Comparison of ENCODE assay signal across 15 cellular contexts in genomic region chr18:70295633-70296188, GRCh38. TPM values are rescaled to one million over a fixed set of nuclear protein-coding genes. Genes with fewer than 3 reads are reported as not detected.
DNase-seq lines count a peak whose midpoint lies in the region; ATAC-seq, FAIRE-seq and TF ChIP-seq lines count a peak whose summit lies in the region.
"Had no signal": no experiment of that assay in that cellular context is flagged by ENCODE, and none has a peak within 500 bp of the region (broad histone marks: within the 10 kb centered on the region; RNA-seq: fewer than 3 reads in every experiment).

No MANE protein-coding gene starts in this region.

- H3K4me3 ChIP-seq in K562 (no peak overlapping the region), right atrium auricular region (no peak overlapping the region)
- H3K4me3 ChIP-seq: suprapubic skin had no signal

- TF ChIP-seq POLR2A in K562 (conservative IDR thresholded peaks at IDR 0.05) = no peak

- DNase-seq in Right ventricle myocardium superior = no peak
- no peak for DNase-seq in left cardiac atrium
- no peak for DNase-seq in K562 (ENCODE audit: extremely low read depth in 1 of 4, low spot score in 3 of 4)
- DNase-seq in right atrium auricular region (ENCODE audit: low spot score) = no peak
- DNase-seq in activated naive CD4-positive, alpha-beta T cell treated with Interleukin-2 at 50 U/mL for 16 hours = no peak
- no peak for DNase-seq in hepatic stellate cell (ENCODE audit: low spot score)
- DNase-seq in LoVo (ENCODE audit: low spot score) = no peak
- DNase-seq: activated CD4-positive, alpha-beta T cell treated with anti-CD3 and anti-CD28 coated beads for 48 hours; activated T-cell treated with anti-CD3 and anti-CD28 coated beads for 4 hours; kidney glomerular epithelial cell; MM.1S; NCI-H2081 had no signal

- no peak overlapping the region for H3K9ac ChIP-seq in K562 (ENCODE audit: insufficient read depth in 1 of 2, low read depth in 2 of 2, low read length in 2 of 2)

- H4K20me1 ChIP-seq in K562 (replicated peaks; ENCODE audit: control insufficient read depth, insufficient read depth, low read length) = peaks cover 8% of the 10 kb centered on the region

- H3K4me1 ChIP-seq in K562 (replicated peaks in 1 of 2; ENCODE audit: control insufficient read depth in 2 of 2, insufficient read depth in 2 of 2, low read length in 2 of 2) (peaks cover 7 to 26% of the 10 kb centered on the region in 2 experiments; a peak in 4 of 5 replicates), right atrium auricular region (peaks cover 0 to 82% of the 10 kb centered on the region in 2 donors)

- POLR2A ChIA-PET in K562 (lab: Yijun Ruan, JAX) = interaction anchor here (0.8 kb wide), 1 partner anchor 87 kb away, joined by 3 read pairs; no protein-coding TSS in a partner anchor

- intact Hi-C loops in Right ventricle myocardium superior (cut with DNase I) (no loop called here), left cardiac atrium (cut with DNase I) (loop anchor here in 1 of 2 donors (10.0 kb wide), 1 partner anchor 129 kb away; no protein-coding TSS in a partner anchor), K562 (cut with micrococcal nuclease) (loop anchor here (5.0 to 10.0 kb wide), 2 partner anchors 69 to 88 kb away; partner anchors contain the start of gene RTTN)

- no peak overlapping the region for H2AFZ ChIP-seq in K562 (ENCODE audit: low read depth, low read length)

- peak overlapping the region; percentile 82 for H3K4me2 ChIP-seq in K562 (ENCODE audit: insufficient read depth, low read length)

- H3K27me3 ChIP-seq in K562 (ENCODE audit: control insufficient read depth in 2 of 2, insufficient read depth in 2 of 2, low read length in 2 of 2) (no peaks in the 10 kb centered on the region), right atrium auricular region (no peaks in the 10 kb centered on the region)
- H3K27me3 ChIP-seq: suprapubic skin had no signal

- WGBS in K562 (ENCODE audit: insufficient coverage, low coverage, missing lambda C conversion rate) = 18% methylated on average over 7 of the region's 7 CpGs

- BruUV-seq in K562 (replicated peaks; lab: Mats Ljungman, UMichigan) = no TSS peak

- TF ChIP-seq EP300 in K562 (IDR thresholded peaks at IDR 0.05; ENCODE audit: low read length) = no peak

- CTCF ChIA-PET in K562 (lab: Yijun Ruan, JAX; ENCODE audit: low intra/inter-chr PET ratio) = no interaction called here

- H3K9me1 ChIP-seq in K562 (ENCODE audit: control insufficient read depth, insufficient read depth, low read length) = no peaks in the 10 kb centered on the region

- in situ Hi-C loops in K562 (cut with MboI) = no loop called here

- H3K36me3 ChIP-seq in K562 (ENCODE audit: control insufficient read depth, insufficient read depth, low read length) (no peaks in the 10 kb centered on the region; the same call in 2 of the 3 replicates), right atrium auricular region (no peaks in the 10 kb centered on the region)
- H3K36me3 ChIP-seq: suprapubic skin had no signal

- peak overlapping the region; percentile 65; the same call in 1 of the 3 replicates for H3K27ac ChIP-seq in K562 (ENCODE audit: extremely low read depth, low read depth, low read length)
- H3K27ac ChIP-seq in right atrium auricular region = peak overlapping the region; percentile 37 to 90
- peak overlapping the region; percentile 4 for H3K27ac ChIP-seq in temporal lobe (ENCODE audit: low read depth, low read length)
- H3K27ac ChIP-seq: suprapubic skin had no signal

- ATAC-seq in Right ventricle myocardium superior (ENCODE audit: poor library complexity) (peak; percentile 16), left cardiac atrium (no peak), K562 (peak; percentile 11; the same call in 2 of the 3 replicates)

- H3K79me2 ChIP-seq in K562 (ENCODE audit: control insufficient read depth, insufficient read depth, low read length) = peaks cover 96% of the 10 kb centered on the region

- H3K9me3 ChIP-seq in K562 (replicated peaks; ENCODE audit: control insufficient read depth, insufficient read depth, low read depth, low read length) (no peaks in the 10 kb centered on the region), right atrium auricular region (no peaks in the 10 kb centered on the region)
- H3K9me3 ChIP-seq: suprapubic skin had no signal

- no peak for TF ChIP-seq CTCF in K562 (IDR thresholded peaks at IDR 0.05 in 2 of 3, conservative IDR thresholded peaks at IDR 0.05 in 1 of 3; ENCODE audit: insufficient read depth in 2 of 3, low read depth in 1 of 3, low read length in 3 of 3)
- TF ChIP-seq CTCF in right atrium auricular region (IDR thresholded peaks at IDR 0.05) = no peak

- TF ChIP-seq RAD21 in K562 (CRISPR knock-in tag; conservative IDR thresholded peaks at IDR 0.05 in 1 of 2, IDR thresholded peaks at IDR 0.05 in 1 of 2) = no peak

- no peak for FAIRE-seq in K562 (lab: Jason Lieb, UNC)
- FAIRE-seq: G401.6 had no signal

TF ChIP-seq in K562, 482 proteins besides CTCF, POLR2A, EP300 and RAD21 (continues in another document):
- TF ChIP-seq KDM5B (IDR thresholded peaks at IDR 0.05; ENCODE audit: insufficient replicate concordance, low read depth, low read length) = no peak
- no peak for TF ChIP-seq SAFB2 (IDR thresholded peaks at IDR 0.05; ENCODE audit: borderline replicate concordance, low read depth, low read length, severe bottlenecking)
- no peak for TF ChIP-seq BHLHE40 (IDR thresholded peaks at IDR 0.05; ENCODE audit: low read length)
- no peak for TF ChIP-seq ZNF134 (CRISPR knock-in tag; conservative IDR thresholded peaks at IDR 0.05)
- TF ChIP-seq ESRRB (CRISPR knock-in tag; IDR thresholded peaks at IDR 0.05; ENCODE audit: borderline replicate concordance) = no peak
- TF ChIP-seq ZNF24 (IDR thresholded peaks at IDR 0.05) = no peak
- TF ChIP-seq ZNF586 (CRISPR knock-in tag; conservative IDR thresholded peaks at IDR 0.05) = no peak
- no peak for TF ChIP-seq GMEB1 (CRISPR knock-in tag; IDR thresholded peaks at IDR 0.05)
- no peak for TF ChIP-seq KLF13 (tag; IDR thresholded peaks at IDR 0.05; ENCODE audit: borderline replicate concordance, low read depth)
- TF ChIP-seq STAG1 (CRISPR knock-in tag; IDR thresholded peaks at IDR 0.05; ENCODE audit: borderline replicate concordance) = no peak
- TF ChIP-seq MTA3 (IDR thresholded peaks at IDR 0.05; ENCODE audit: borderline replicate concordance) = no peak
- TF ChIP-seq ZNF431 (CRISPR knock-in tag; IDR thresholded peaks at IDR 0.05) = no peak
- TF ChIP-seq ZNF699 (CRISPR knock-in tag; IDR thresholded peaks at IDR 0.05; ENCODE audit: insufficient replicate concordance) = no peak
- no peak for TF ChIP-seq HOXB6 (CRISPR knock-in tag; IDR thresholded peaks at IDR 0.05; ENCODE audit: borderline replicate concordance)
- no peak for TF ChIP-seq ZNF444 (CRISPR knock-in tag; IDR thresholded peaks at IDR 0.05)
- TF ChIP-seq ZNF140 (CRISPR knock-in tag; IDR thresholded peaks at IDR 0.05) = no peak

RNA-seq across cellular contexts. Expression of gene SOCS6, which starts 6.9 kb away (rescaled TPM):
- total RNA-seq in Right ventricle myocardium superior (22.4 TPM), left cardiac atrium (10 to 100 TPM; 15.4 to 16.5 TPM), K562 (2014; rRNA removed) (3.2 and 3.3 TPM in 2 replicates), K562 (2014; rRNA removed; fragmentation: Illumina TruSeq; extraction: Trizol) (5.7 and 7.2 TPM in 2 replicates), K562 (2015; rRNA removed; fragmentation: Illumina TruSeq; extraction: Trizol) (7.1 and 7.5 TPM in 2 replicates), K562 (2021) (5.8 and 6.6 TPM in 2 replicates), right atrium auricular region (10 to 100 TPM; 16.2 to 18.7 TPM), temporal lobe (28.0 TPM)
- 5.4 and 9.7 TPM in 2 replicates for total RNA-seq in K562 (2011; cell fraction: chromatin; rRNA removed; ENCODE audit: low replicate concordance)
- 3.0 and 3.8 TPM in 2 replicates for total RNA-seq in K562 (2011; cell fraction: nucleolus; rRNA removed)
- total RNA-seq in K562 (2011; cell fraction: nucleoplasm; rRNA removed) = 3.7 and 4.3 TPM in 2 replicates
- polyA plus RNA-seq in K562 (2011; rRNA removed) (5.0 and 5.6 TPM in 2 replicates), K562 (2014; fragmentation: Illumina TruSeq; extraction: Trizol) (5.2 and 6.1 TPM in 2 replicates), K562 (2014; fragmentation: Nextera tagmentation; extraction: Ambion mirVana) (1 to 10 TPM; 2.5 to 3.4 TPM), K562 (2014; rRNA removed) (3.4 and 3.9 TPM in 2 replicates)
- 3.5 and 4.0 TPM in 2 replicates for polyA plus RNA-seq in K562 (2011; cell fraction: cytosol; rRNA removed)
- polyA plus RNA-seq in K562 (2011; cell fraction: nucleus; rRNA removed) = 3.0 and 4.3 TPM in 2 replicates
- polyA plus RNA-seq in K562 (2012) = 3.9 and 4.4 TPM in 2 replicates
- 11.2 and 14.2 TPM in 2 replicates for polyA minus RNA-seq in K562 (2011; rRNA and poly(A)+ RNA removed)
- 5.0 and 8.2 TPM in 2 replicates for polyA minus RNA-seq in K562 (2011; cell fraction: cytosol; rRNA and poly(A)+ RNA removed)
- polyA minus RNA-seq in K562 (2011; cell fraction: nucleus; rRNA and poly(A)+ RNA removed) = 3.6 and 8.1 TPM in 2 replicates

Comparison
In these comparisons a context has a peak if more than half of its experiments do, and no peak if none do; other contexts are left out.
1. ATAC-seq: peak in Right ventricle myocardium superior (single experiment) and K562 (single experiment); none in left cardiac atrium (0 of 2).
2. H3K27ac ChIP-seq: peak in every context shown above with its lines; median percentile 65 in K562; 64 in right atrium auricular region; 4 in temporal lobe.